Comparison of ENCODE assay signal across 14 cellular contexts in the genomic region with DNA sequence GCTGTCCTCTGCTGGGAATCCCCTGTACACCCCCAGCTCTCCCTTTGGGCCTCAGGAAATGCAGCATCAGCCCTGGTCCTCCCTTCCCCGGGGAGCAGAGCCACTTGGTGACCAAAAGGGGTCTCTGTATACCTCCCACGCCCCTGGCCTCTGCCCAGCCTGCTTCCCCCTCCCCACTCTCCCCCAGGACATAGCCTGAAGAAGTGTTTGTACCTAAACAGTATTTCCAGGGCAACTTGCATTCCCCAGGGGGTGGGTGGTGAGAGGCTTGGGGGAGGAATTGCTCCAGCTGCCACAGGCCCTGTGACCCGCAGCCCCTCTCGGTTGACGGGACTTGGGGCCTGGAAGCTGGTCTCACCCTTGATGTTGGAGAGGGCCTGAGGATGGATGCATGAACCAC. TPM values are rescaled to one million over a fixed set of nuclear protein-coding genes. Genes with fewer than 3 reads are reported as not detected.
DNase-seq lines count a peak whose midpoint lies in the region; FAIRE-seq and TF ChIP-seq lines count a peak whose summit lies in the region.
"Had no signal": no experiment of that assay in that cellular context is flagged by ENCODE, and none has a peak within 500 bp of the region (broad histone marks: within the 10 kb centered on the region; RNA-seq: fewer than 3 reads in every experiment).

No MANE protein-coding gene starts in this region.

- DNase-seq in AG10803 (ENCODE audit: low read depth), result peak; percentile 63
- DNase-seq in PC-9, result no peak
- peak; percentile 53 for DNase-seq in fibroblast of the conjunctiva (ENCODE audit: low read depth)
- no peak for DNase-seq in sigmoid colon
- no peak for DNase-seq in D721Med (ENCODE audit: insufficient read length, low spot score)
- DNase-seq in SW480 (ENCODE audit: low spot score), result no peak
- no peak for DNase-seq in stimulated activated naive CD4-positive, alpha-beta T cell (lab: John Stamatoyannopoulos, UW)
- DNase-seq in putamen (ENCODE audit: low spot score), result no peak
- DNase-seq: naive B cell, NCI-H2081 treated with DMSO at 0.1 percent for 48 hours had no signal

- TF ChIP-seq CTCF in AG10803 (conservative IDR thresholded peaks at IDR 0.05; ENCODE audit: low read length), result no peak
- TF ChIP-seq CTCF in PC-9 (conservative IDR thresholded peaks at IDR 0.05), result no peak
- no peak for TF ChIP-seq CTCF in sigmoid colon (IDR thresholded peaks at IDR 0.05)
- no peak for TF ChIP-seq CTCF in D721Med (IDR thresholded peaks at IDR 0.05; ENCODE audit: insufficient read depth, missing control alignments)

- H4K20me1 ChIP-seq in PC-9 (ENCODE audit: insufficient read depth), result no peaks in the 10 kb centered on the region

- FAIRE-seq in D721Med (lab: Jason Lieb, UNC), result no peak
- FAIRE-seq: colon had no signal

- POLR2A ChIA-PET in PC-9 (lab: Charles Lee; ENCODE audit: unreplicated experiment), result no interaction called here

- CTCF ChIA-PET in PC-9 (lab: Charles Lee), result no interaction called here

- H3K4me2 ChIP-seq in PC-9, result peak overlapping the region; percentile 45

- H3K36me3 ChIP-seq in PC-9 (ENCODE audit: low read depth) (no peaks in the 10 kb centered on the region), sigmoid colon (no peaks in the 10 kb centered on the region)

- no peak overlapping the region for H3K4me3 ChIP-seq in AG10803 (ENCODE audit: low read length)
- H3K4me3 ChIP-seq in PC-9, result no peak overlapping the region
- no peak overlapping the region for H3K4me3 ChIP-seq in sigmoid colon

- TF ChIP-seq POLR2A in sigmoid colon (IDR thresholded peaks at IDR 0.05), result no peak

- WGBS in sigmoid colon, 2 donors, result 69 to 79% methylated on average over 5 of the region's 5 CpGs

- no peak for TF ChIP-seq EP300 in sigmoid colon (IDR thresholded peaks at IDR 0.05)

- H2AFZ ChIP-seq in PC-9, result no peak overlapping the region

- H3K79me2 ChIP-seq in PC-9 (ENCODE audit: low read depth), result no peaks in the 10 kb centered on the region

- H3K4me1 ChIP-seq in PC-9 (replicated peaks; ENCODE audit: insufficient read depth) (peaks cover 28% of the 10 kb centered on the region), sigmoid colon (peaks cover 0 to 25% (median 6%) of the 10 kb centered on the region in 4 donors)

- H3K27me3 ChIP-seq in PC-9 (ENCODE audit: insufficient read depth, low read depth), result no peaks in the 10 kb centered on the region
- no peaks in the 10 kb centered on the region for H3K27me3 ChIP-seq in sigmoid colon
- H3K27me3 ChIP-seq: foreskin keratinocyte had no signal

- H3K27ac ChIP-seq in PC-9, result no peak overlapping the region
- H3K27ac ChIP-seq in sigmoid colon, result peak overlapping the region; percentile 19 to 69 (median 42)
- H3K27ac ChIP-seq: foreskin keratinocyte had no signal

- H3K9me3 ChIP-seq in PC-9 (ENCODE audit: insufficient read depth, low read depth) (no peaks in the 10 kb centered on the region), sigmoid colon (peaks cover 0 to 3% (median 0%) of the 10 kb centered on the region in 4 donors)

- 0 out of 2 replicates have a peak, but pooled peaks cover 3% of the 10 kb centered on the region for H3F3A ChIP-seq in PC-9 (ENCODE audit: insufficient read depth, low read depth)

- intact Hi-C loops in PC-9 (cut with micrococcal nuclease; ENCODE audit: unreplicated experiment) (no loop called here), sigmoid colon (cut with DNase I) (no loop called here)

- no TSS peak for BruUV-seq in PC-9 (replicated peaks; lab: Mats Ljungman, UMichigan)

- H3K9me2 ChIP-seq in PC-9 (ENCODE audit: insufficient read depth), result no peaks in the 10 kb centered on the region

RNA-seq across cellular contexts. Expression of a gene that starts 39.3 kb away (rescaled TPM):
- total RNA-seq in PC-9 (2021) (0.48 and 0.72 TPM in 2 replicates), sigmoid colon (not detected)
- under 1 TPM in 1 of 3 donors, not detected in 2; 0.39 TPM for polyA plus RNA-seq in sigmoid colon
- total RNA-seq: foreskin keratinocyte, right cardiac atrium, temporal lobe had no signal
- polyA plus RNA-seq: foreskin keratinocyte, right cardiac atrium had no signal

RNA-seq across cellular contexts. Expression of a gene that starts 58.0 kb away (rescaled TPM):
- total RNA-seq in PC-9 (2021) (23.2 and 34.7 TPM in 2 replicates), sigmoid colon (1 to 10 TPM in 3 of 4 donors, under 1 TPM in 1; 0.99 to 5.5 (median 2.1) TPM)
- 10 to 100 TPM in 1 of 3 donors, 1 to 10 TPM in 2; 2.1 to 12.3 (median 4.8) TPM for polyA plus RNA-seq in sigmoid colon

Comparison
In these comparisons a context has a peak if more than half of its experiments do, and no peak if none do; other contexts are left out.
1. DNase-seq: peak in AG10803 (single experiment) and fibroblast of the conjunctiva (single experiment); none in PC-9 (0 of 2), sigmoid colon (single experiment), D721Med (single experiment), SW480 (single experiment), stimulated activated naive CD4-positive, alpha-beta T cell (0 of 6) and putamen (single experiment).